In the genomic region with DNA sequence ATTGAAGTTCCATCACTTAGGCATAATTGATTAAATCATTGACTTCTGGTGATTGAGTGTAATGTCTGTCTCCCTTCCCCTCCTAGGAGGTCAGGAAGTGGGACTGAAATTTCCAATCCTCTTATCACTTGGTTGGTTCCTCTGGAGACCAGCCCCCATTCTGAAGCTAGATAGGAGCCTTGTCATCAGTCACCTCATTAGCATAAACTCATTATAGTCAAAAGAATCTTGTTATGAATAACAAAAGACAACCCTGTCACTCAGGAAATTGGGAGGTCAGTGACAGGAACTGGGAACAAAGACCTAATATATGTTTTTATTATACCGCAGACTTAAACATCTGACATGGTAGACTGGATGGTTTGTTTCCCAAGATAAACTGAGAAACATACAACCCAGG, we compare ENCODE assay signal across 16 cellular contexts.
DNase-seq lines count a peak whose midpoint lies in the region; ATAC-seq and TF ChIP-seq lines count a peak whose summit lies in the region.
"Had no signal": no experiment of that assay in that cellular context is flagged by ENCODE, and none has a peak within 500 bp of the region (broad histone marks: within the 10 kb centered on the region; RNA-seq: fewer than 3 reads in every experiment).

No MANE protein-coding gene starts in this region.

- peak overlapping the region; percentile 19 for H3K27ac Mint-ChIP-seq in activated CD4-positive, alpha-beta T cell treated with anti-CD3 and anti-CD28 coated beads for 36 hours
- peak overlapping the region in 2 of 3 donors; percentile 44 to 86 for H3K27ac Mint-ChIP-seq in CD4-positive, CD25-positive, alpha-beta regulatory T cell
- H3K27ac Mint-ChIP-seq in stimulated activated naive B cell treated with anti-CD40 and anti-IgM and Interleukin-4, amounts not matched to agents 10 μg/mL and 1 μg/mL and 100 μg/mL, for 72 hours = peak overlapping the region; percentile 17
- H3K27ac Mint-ChIP-seq: CD4-positive, alpha-beta memory T cell; IgD-negative memory B cell had no signal

- POLR2A ChIA-PET in activated CD4-positive, alpha-beta T cell treated with anti-CD3 and anti-CD28 coated beads for 36 hours (lab: Charles Lee) = interaction anchor here (0.7 kb wide), 1 partner anchor 369 kb away, joined by 3 read pairs; no protein-coding TSS in a partner anchor

- H4K5ac ChIP-seq in mesendoderm (ENCODE audit: low read length) = no peak overlapping the region

- no peak overlapping the region for H2BK5ac ChIP-seq in mesendoderm (ENCODE audit: low read length)

- H2BK15ac ChIP-seq in mesendoderm (replicated peaks; ENCODE audit: low read depth) = no peak overlapping the region

- H3K4me1 Mint-ChIP-seq in activated CD4-positive, alpha-beta T cell treated with anti-CD3 and anti-CD28 coated beads for 36 hours = peaks cover 8% of the 10 kb centered on the region
- peaks cover 20 to 30% (median 24%) of the 10 kb centered on the region in 4 donors for H3K4me1 Mint-ChIP-seq in CD4-positive, CD25-positive, alpha-beta regulatory T cell
- peaks cover 6 to 31% of the 10 kb centered on the region in 2 donors for H3K4me1 Mint-ChIP-seq in stimulated activated naive B cell treated with anti-CD40 and anti-IgM and Interleukin-4, amounts not matched to agents 10 μg/mL and 1 μg/mL and 100 μg/mL, for 72 hours

- no peaks in the 10 kb centered on the region for H3K9me3 ChIP-seq in CD4-positive, CD25-positive, alpha-beta regulatory T cell (ENCODE audit: control insufficient read depth in 2 of 2, low read length in 2 of 2)
- H3K9me3 ChIP-seq in stomach = no peaks in the 10 kb centered on the region

- no peak overlapping the region for H3K27ac ChIP-seq in CD4-positive, CD25-positive, alpha-beta regulatory T cell (ENCODE audit: insufficient read depth, low read length, poor library complexity, severe bottlenecking)
- H3K27ac ChIP-seq in mesendoderm (ENCODE audit: low read depth, low read length) (no peak overlapping the region), stomach (no peak overlapping the region)
- H3K27ac ChIP-seq: 22Rv1 had no signal

- intact Hi-C loops in activated CD4-positive, alpha-beta T cell treated with anti-CD3 and anti-CD28 coated beads for 36 hours (cut with DNase I, micrococcal nuclease) = no loop called here
- intact Hi-C loops in stomach (cut with DNase I; ENCODE audit: low total_unique reads) = no loop called here

- TF ChIP-seq POLR2A in stomach (IDR thresholded peaks at IDR 0.05) = no peak

- peaks cover 29% of the 10 kb centered on the region for H3K36me3 Mint-ChIP-seq in activated CD4-positive, alpha-beta T cell treated with anti-CD3 and anti-CD28 coated beads for 36 hours (ENCODE audit: low read depth)
- peaks cover 28% of the 10 kb centered on the region for H3K36me3 Mint-ChIP-seq in CD4-positive, CD25-positive, alpha-beta regulatory T cell
- H3K36me3 Mint-ChIP-seq in stimulated activated naive B cell treated with anti-CD40 and anti-IgM and Interleukin-4, amounts not matched to agents 10 μg/mL and 1 μg/mL and 100 μg/mL, for 72 hours = peaks cover 34 to 44% of the 10 kb centered on the region in 2 donors

- no peak overlapping the region for H3K4ac ChIP-seq in mesendoderm (ENCODE audit: low read depth, low read length)

- no peaks in the 10 kb centered on the region for H3K27me3 Mint-ChIP-seq in activated CD4-positive, alpha-beta T cell treated with anti-CD3 and anti-CD28 coated beads for 36 hours
- no peaks in the 10 kb centered on the region for H3K27me3 Mint-ChIP-seq in CD4-positive, CD25-positive, alpha-beta regulatory T cell
- H3K27me3 Mint-ChIP-seq in stimulated activated naive B cell treated with anti-CD40 and anti-IgM and Interleukin-4, amounts not matched to agents 10 μg/mL and 1 μg/mL and 100 μg/mL, for 72 hours = no peaks in the 10 kb centered on the region
- H3K27me3 Mint-ChIP-seq: CD4-positive, alpha-beta memory T cell; IgD-negative memory B cell had no signal

- H3K56ac ChIP-seq in mesendoderm (ENCODE audit: low read length) = no peak overlapping the region

- H3K79me2 ChIP-seq in mesendoderm (ENCODE audit: control insufficient read depth, insufficient read depth, low read length) = peaks cover 2% of the 10 kb centered on the region

- no peak overlapping the region for H3K4me3 Mint-ChIP-seq in activated CD4-positive, alpha-beta T cell treated with anti-CD3 and anti-CD28 coated beads for 36 hours
- no peak overlapping the region for H3K4me3 Mint-ChIP-seq in CD4-positive, CD25-positive, alpha-beta regulatory T cell
- no peak overlapping the region for H3K4me3 Mint-ChIP-seq in stimulated activated naive B cell treated with anti-CD40 and anti-IgM and Interleukin-4, amounts not matched to agents 10 μg/mL and 1 μg/mL and 100 μg/mL, for 72 hours
- H3K4me3 Mint-ChIP-seq: CD4-positive, alpha-beta memory T cell; H9; IgD-negative memory B cell had no signal

- ATAC-seq in activated CD4-positive, alpha-beta T cell treated with anti-CD3 and anti-CD28 coated beads for 36 hours = no peak
- ATAC-seq in CD4-positive, CD25-positive, alpha-beta regulatory T cell (ENCODE audit: low read depth in 2 of 2) = no peak
- no peak for ATAC-seq in stimulated activated naive B cell treated with anti-CD40 and anti-IgM and Interleukin-4, amounts not matched to agents 10 μg/mL and 1 μg/mL and 100 μg/mL, for 72 hours (replicated peaks)
- ATAC-seq in HG02588 (IDR thresholded peaks at IDR 0.05; ENCODE audit: unreplicated experiment) = no peak

- no peak for TF ChIP-seq CTCF in stomach (IDR thresholded peaks at IDR 0.05)

- peaks cover 3% of the 10 kb centered on the region for H3K79me1 ChIP-seq in mesendoderm (ENCODE audit: low read length)

- no CpG with 5 or more reads among the region's 1 CpG for WGBS in mesendoderm (ENCODE audit: extremely low coverage, insufficient coverage, low lambda C conversion rate)
- WGBS in stomach, 5 donors = 91 to 100% (median 94%) methylated on average over 1 of the region's 1 CpG

- no peak overlapping the region for H3K9ac ChIP-seq in mesendoderm (ENCODE audit: low read length)

- no peak overlapping the region for H2AK5ac ChIP-seq in mesendoderm (ENCODE audit: low read length)

- no peak overlapping the region for H3K23ac ChIP-seq in mesendoderm (ENCODE audit: low read length)

- no peak for DNase-seq in activated CD4-positive, alpha-beta T cell treated with anti-CD3 and anti-CD28 coated beads for 36 hours
- no peak for DNase-seq in activated CD4-positive, alpha-beta T cell treated with anti-CD3 and anti-CD28 coated beads for 4 hours
- no peak for DNase-seq in CD4-positive, CD25-positive, alpha-beta regulatory T cell
- peak; percentile 29 for DNase-seq in mesendoderm
- no peak for DNase-seq in stimulated activated naive B cell treated with anti-CD40 and anti-IgM and Interleukin-4, amounts not matched to agents 10 μg/mL and 1 μg/mL and 100 μg/mL, for 72 hours
- DNase-seq in stomach = no peak
- DNase-seq: C1 segment of cervical spinal cord; CD4-positive, alpha-beta memory T cell; DMS153; DMS79 treated with DMSO at 0.1 percent for 48 hours; EL; GOT3; H9 had no signal

- no peak for TF ChIP-seq EP300 in stomach (IDR thresholded peaks at IDR 0.05)

- H3K18ac ChIP-seq in mesendoderm (ENCODE audit: low read length) = no peak overlapping the region

- no peak overlapping the region for H2BK120ac ChIP-seq in mesendoderm (ENCODE audit: low read depth, low read length)

- CTCF ChIA-PET in activated CD4-positive, alpha-beta T cell treated with anti-CD3 and anti-CD28 coated beads for 36 hours (lab: Charles Lee) = interaction anchor here (0.7 to 1.4 kb wide), 2 partner anchors 24 to 331 kb away, joined by 3 to 4 read pairs; no protein-coding TSS in a partner anchor

- H3K4me1 ChIP-seq in CD4-positive, CD25-positive, alpha-beta regulatory T cell (ENCODE audit: control insufficient read depth, insufficient read depth, low read length, poor library complexity, severe bottlenecking) = no peaks in the 10 kb centered on the region
- H3K4me1 ChIP-seq in mesendoderm (ENCODE audit: control insufficient read depth, low read depth, low read length) = peaks cover 4% of the 10 kb centered on the region
- peaks cover 0 to 16% (median 10%) of the 10 kb centered on the region in 4 donors for H3K4me1 ChIP-seq in stomach

- peaks cover 24% of the 10 kb centered on the region for H3K36me3 ChIP-seq in CD4-positive, CD25-positive, alpha-beta regulatory T cell (ENCODE audit: control insufficient read depth, insufficient read depth, low read length)
- H3K36me3 ChIP-seq in mesendoderm (ENCODE audit: control insufficient read depth, insufficient read depth, low read length) = peaks cover 1% of the 10 kb centered on the region
- H3K36me3 ChIP-seq in stomach = peaks cover 6 to 51% (median 45%) of the 10 kb centered on the region in 4 donors

- H4K8ac ChIP-seq in mesendoderm (ENCODE audit: low read depth, low read length) = no peak overlapping the region

- no peak overlapping the region for H3K4me3 ChIP-seq in CD4-positive, CD25-positive, alpha-beta regulatory T cell (ENCODE audit: low read depth, low read length)
- no peak overlapping the region for H3K4me3 ChIP-seq in mesendoderm (ENCODE audit: low read length)
- H3K4me3 ChIP-seq in stomach = no peak overlapping the region

- H3K4me2 ChIP-seq in mesendoderm (ENCODE audit: low read length) = no peak overlapping the region

- no peaks in the 10 kb centered on the region for H3K9me3 Mint-ChIP-seq in activated CD4-positive, alpha-beta T cell treated with anti-CD3 and anti-CD28 coated beads for 36 hours (ENCODE audit: low read depth)
- no peaks in the 10 kb centered on the region for H3K9me3 Mint-ChIP-seq in CD4-positive, CD25-positive, alpha-beta regulatory T cell
- H3K9me3 Mint-ChIP-seq in stimulated activated naive B cell treated with anti-CD40 and anti-IgM and Interleukin-4, amounts not matched to agents 10 μg/mL and 1 μg/mL and 100 μg/mL, for 72 hours = no peaks in the 10 kb centered on the region
- H3K9me3 Mint-ChIP-seq: CD4-positive, alpha-beta memory T cell; H9; IgD-negative memory B cell had no signal

- no peaks in the 10 kb centered on the region for H3K27me3 ChIP-seq in CD4-positive, CD25-positive, alpha-beta regulatory T cell (ENCODE audit: control insufficient read depth, insufficient read depth, low read length)
- H3K27me3 ChIP-seq in mesendoderm (ENCODE audit: insufficient read depth, low read length, poor library complexity) = no peaks in the 10 kb centered on the region
- H3K27me3 ChIP-seq in stomach = no peaks in the 10 kb centered on the region
